Comparison of ENCODE assay signal across 11 cellular contexts in genomic region chr3:65927576-65927975, GRCh38.
DNase-seq lines count a peak whose midpoint lies in the region; ATAC-seq and TF ChIP-seq lines count a peak whose summit lies in the region.
"Had no signal": no experiment of that assay in that cellular context is flagged by ENCODE, and none has a peak within 500 bp of the region (broad histone marks: within the 10 kb centered on the region; RNA-seq: fewer than 3 reads in every experiment).

No MANE protein-coding gene starts in this region.

- H3K27ac ChIP-seq in body of pancreas: peak overlapping the region in 3 of 4 donors; percentile 33 to 55 (median 44)
- H3K27ac ChIP-seq: Peyer's patch had no signal

- no peaks in the 10 kb centered on the region for H3K9me3 ChIP-seq in body of pancreas
- H3K9me3 ChIP-seq: Peyer's patch had no signal

- H3K4me1 Mint-ChIP-seq in progenitor cell of endocrine pancreas (ENCODE audit: low read depth): peaks cover 48% of the 10 kb centered on the region
- H3K4me1 Mint-ChIP-seq in activated T-cell treated with anti-CD3 and anti-CD28 coated beads, Interleukin-2, amount 50 U/mL, for 24 hours (ENCODE audit: low read depth): no peaks in the 10 kb centered on the region

- H3K27me3 Mint-ChIP-seq in progenitor cell of endocrine pancreas: no peaks in the 10 kb centered on the region
- peaks cover 3% of the 10 kb centered on the region for H3K27me3 Mint-ChIP-seq in activated T-cell treated with anti-CD3 and anti-CD28 coated beads, Interleukin-2, amount 50 U/mL, for 24 hours

- no peaks in the 10 kb centered on the region for H3K27me3 ChIP-seq in body of pancreas
- H3K27me3 ChIP-seq: Peyer's patch had no signal

- ATAC-seq in body of pancreas: no peak

- H3K4me3 ChIP-seq in body of pancreas: no peak overlapping the region
- H3K4me3 ChIP-seq: Peyer's patch had no signal

- peak overlapping the region; percentile 98 for H3K27ac Mint-ChIP-seq in progenitor cell of endocrine pancreas
- no peak overlapping the region for H3K27ac Mint-ChIP-seq in activated T-cell treated with anti-CD3 and anti-CD28 coated beads, Interleukin-2, amount 50 U/mL, for 24 hours

- POLR2A ChIA-PET in HEK293T (lab: Yijun Ruan, JAX): no interaction called here

- CTCF ChIA-PET in HEK293T (lab: Yijun Ruan, JAX): no interaction called here

- TF ChIP-seq POLR2A in body of pancreas (IDR thresholded peaks at IDR 0.05): no peak

- 80 to 86% methylated on average over 1 of the region's 1 CpG for WGBS in body of pancreas, 2 donors

- intact Hi-C loops in body of pancreas (cut with DNase I): no loop called here

- H3K4me3 Mint-ChIP-seq in progenitor cell of endocrine pancreas (ENCODE audit: low read depth): peak overlapping the region; percentile 32
- no peak overlapping the region for H3K4me3 Mint-ChIP-seq in activated T-cell treated with anti-CD3 and anti-CD28 coated beads, Interleukin-2, amount 50 U/mL, for 24 hours

- DNase-seq in HEK293T (ENCODE audit: extremely low spot score) (no peak), NCI-H2029 treated with DMSO at 0.1 percent for 48 hours (lab: John Stamatoyannopoulos, UW) (peak; percentile 74), body of pancreas (no peak), progenitor cell of endocrine pancreas (ENCODE audit: low spot score, unreplicated experiment) (no peak), NCI-H1930 (lab: John Stamatoyannopoulos, UW) (no peak), superior temporal gyrus (ENCODE audit: extremely low spot score) (no peak)
- DNase-seq in activated T-cell treated with anti-CD3 and anti-CD28 coated beads, Interleukin-2, amount 50 U/mL, for 24 hours: no peak
- DNase-seq in stimulated activated CD4-positive, alpha-beta T cell treated with anti-CD3 and anti-CD28 coated beads, Interleukin-4, amount 100 ng/mL, for 24 hours: no peak
- DNase-seq: amniotic stem cell, mesenchymal stem cell, Peyer's patch had no signal

- peaks cover 6% of the 10 kb centered on the region for H3K9me3 Mint-ChIP-seq in progenitor cell of endocrine pancreas (ENCODE audit: low read depth)
- H3K9me3 Mint-ChIP-seq in activated T-cell treated with anti-CD3 and anti-CD28 coated beads, Interleukin-2, amount 50 U/mL, for 24 hours: peaks cover 3% of the 10 kb centered on the region

- peaks cover 11% of the 10 kb centered on the region for H3K36me3 Mint-ChIP-seq in progenitor cell of endocrine pancreas (ENCODE audit: insufficient read depth)
- H3K36me3 Mint-ChIP-seq in activated T-cell treated with anti-CD3 and anti-CD28 coated beads, Interleukin-2, amount 50 U/mL, for 24 hours (ENCODE audit: low read depth): no peaks in the 10 kb centered on the region

- TF ChIP-seq CTCF in body of pancreas (IDR thresholded peaks at IDR 0.05) (no peak), progenitor cell of endocrine pancreas (IDR thresholded peaks at IDR 0.05; ENCODE audit: unreplicated experiment) (no peak)

- no peaks in the 10 kb centered on the region for H3K36me3 ChIP-seq in body of pancreas (replicated peaks in 1 of 2; ENCODE audit: insufficient read depth in 1 of 2, low read depth in 2 of 2)
- H3K36me3 ChIP-seq: Peyer's patch had no signal

- H3K4me1 ChIP-seq in body of pancreas: peaks cover 37% of the 10 kb centered on the region
- H3K4me1 ChIP-seq: Peyer's patch had no signal

TF ChIP-seq in HEK293T, 16 proteins besides CTCF, POLR2A, EP300 and RAD21:
- no peak for TF ChIP-seq SP1 (IDR thresholded peaks at IDR 0.05)
- TF ChIP-seq PKNOX1 (IDR thresholded peaks at IDR 0.05): peak; percentile 25; the same call in 1 of the 2 replicates
TF ChIP-seq in HEK293T: peak in this region for 1.
